ENCODE assay signal across 21 cellular contexts in the genomic region with DNA sequence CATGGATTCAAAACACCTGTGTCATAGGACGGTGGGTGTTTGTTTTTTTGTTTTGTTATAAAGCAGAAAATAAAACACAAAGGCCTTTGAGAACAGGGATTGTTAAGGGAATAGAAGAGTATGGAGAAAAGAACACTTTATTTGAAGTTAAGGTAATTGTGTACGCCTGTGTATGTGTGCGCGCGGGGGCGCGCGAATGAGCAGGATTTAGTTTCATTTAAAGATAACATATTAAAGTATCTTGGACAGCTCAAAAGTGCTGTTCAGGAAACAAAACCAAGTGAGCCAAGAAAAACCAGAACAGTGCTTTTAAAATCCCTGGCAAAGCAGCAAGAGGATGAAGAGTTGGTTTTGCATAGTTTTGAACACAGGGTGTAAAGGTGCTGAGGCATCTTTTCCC. TPM values are rescaled to one million over a fixed set of nuclear protein-coding genes. Genes with fewer than 3 reads are reported as not detected.
"Had no signal": no experiment of that assay in that cellular context is flagged by ENCODE, and none has a peak within 500 bp of the region (broad histone marks: within the 10 kb centered on the region; RNA-seq: fewer than 3 reads in every experiment).

No MANE protein-coding gene starts in this region.

- H3K4me3 ChIP-seq: breast epithelium, gastrocnemius medialis, heart right ventricle, lung, ovary, right lobe of liver, stomach had no signal

- H3K4me1 ChIP-seq: breast epithelium, gastrocnemius medialis, right lobe of liver had no signal

- H3K36me3 ChIP-seq: breast epithelium, gastrocnemius medialis, heart right ventricle, ovary, right lobe of liver, stomach had no signal

- H3K9me3 ChIP-seq: breast epithelium, gastrocnemius medialis, heart right ventricle, ovary, right lobe of liver, stomach had no signal

- H3K27me3 ChIP-seq: ovary had no signal

- H3K27ac ChIP-seq: breast epithelium, gastrocnemius medialis, heart right ventricle, ovary, right lobe of liver, stomach had no signal

- DNase-seq: activated CD4-positive, alpha-beta T cell treated with anti-CD3 and anti-CD28 coated beads, Interleukin-2, amount 50 U/mL, for 1 hour; activated CD8-positive, alpha-beta memory T cell treated with anti-CD3 and anti-CD28 coated beads, Interleukin-2, amount 50 U/mL, for 4 hours; activated effector memory CD4-positive, alpha-beta T cell treated with Interleukin-2 at 50 U/mL for 16 hours; activated naive CD4-positive, alpha-beta T cell treated with anti-CD3 and anti-CD28 coated beads, Interleukin-2, amount 10 ng/mL, durations not matched to agents 7 days and 5 days; activated naive CD8-positive, alpha-beta T cell treated with anti-CD3 and anti-CD28 coated beads, Interleukin-2, amount 50 U/mL, for 24 hours; activated T-cell treated with anti-CD3 and anti-CD28 coated beads, Interleukin-2, amount 50 U/mL, for 4 hours; aorta; cerebellar nuclear complex; effector CD8-positive, alpha-beta T cell; gastrocnemius medialis; heart right ventricle; midbrain; ovary; right lobe of liver; small intestine; stimulated activated CD4-positive, alpha-beta T cell treated with anti-CD3 and anti-CD28 coated beads, Interleukin-4, amount 100 ng/mL, for 24 hours; stomach had no signal

RNA-seq across cellular contexts. Expression of a gene that starts 1.9 kb away (rescaled TPM):
- total RNA-seq: activated T-cell treated with anti-CD3 and anti-CD28 coated beads, Interleukin-2, amount 50 U/mL, for 4 hours; gastrocnemius medialis; left lobe of liver; pulmonary artery endothelial cell; right lobe of liver had no signal
